In the genomic region with DNA sequence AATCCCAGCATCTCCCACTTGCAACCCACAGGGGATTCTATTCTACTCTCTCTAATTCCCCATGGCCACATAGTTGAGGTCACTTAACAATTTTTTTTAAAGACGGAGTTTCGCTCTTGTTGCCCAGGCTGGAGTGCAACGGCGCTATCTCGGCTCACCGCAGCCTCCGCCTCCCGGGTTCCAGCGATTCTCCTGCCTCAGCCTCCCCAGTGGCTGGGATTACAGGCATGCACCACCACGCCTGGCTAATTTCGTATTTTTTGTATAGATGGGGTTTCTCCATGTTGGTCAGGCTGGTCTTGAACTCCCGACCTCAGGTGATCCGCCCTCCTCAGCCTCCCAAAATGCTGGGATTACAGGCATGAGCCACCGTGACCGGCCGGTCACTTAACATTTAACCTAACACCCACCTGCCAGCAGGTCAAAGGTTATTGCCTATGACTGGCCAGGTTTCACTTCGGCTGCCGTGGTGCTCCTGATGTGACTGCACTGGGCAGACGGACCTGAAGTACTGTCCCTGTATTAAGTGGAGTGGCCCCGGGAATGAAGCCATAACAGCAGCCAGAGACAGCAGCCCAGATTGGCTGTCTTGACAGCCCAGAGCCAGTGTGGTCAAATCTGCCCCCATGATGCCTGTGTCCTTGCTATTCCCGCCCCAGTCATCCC, we compare ENCODE assay signal across 12 cellular contexts. TPM values are rescaled to one million over a fixed set of nuclear protein-coding genes. Genes with fewer than 3 reads are reported as not detected.
A peak's percentile ranks its signal among the peaks of the same experiment; 100 is the strongest.
DNase-seq lines count a peak whose midpoint lies in the region; ATAC-seq and TF ChIP-seq lines count a peak whose summit lies in the region.
"Not testable (repeated sequence)": the region's sequence is repeated elsewhere in the genome, so short reads cannot be mapped to it uniquely, and the experiment has no call there.
"Had no signal": no experiment of that assay in that cellular context is flagged by ENCODE, and none has a peak within 500 bp of the region (broad histone marks: within the 10 kb centered on the region; RNA-seq: fewer than 3 reads in every experiment).

No MANE protein-coding gene starts in this region.

- not testable (repeated sequence) for H3K79me2 ChIP-seq in DND-41 (ENCODE audit: insufficient read depth, low read length); mammary epithelial cell (ENCODE audit: insufficient read depth, low read length); smooth muscle cell (ENCODE audit: low read depth)

- ATAC-seq in DND-41 (ENCODE audit: insufficient read depth, low read depth); T-helper 17 cell; naive B cell (ENCODE audit: low read depth in 2 of 2): not testable (repeated sequence)

- H3K9me3 ChIP-seq in DND-41 (ENCODE audit: insufficient read depth, low read length, severe bottlenecking); T-helper 17 cell (ENCODE audit: control insufficient read depth, low read length, poor library complexity, severe bottlenecking); mammary epithelial cell (replicated peaks; ENCODE audit: insufficient read depth, low read length); iPS-20b (ENCODE audit: insufficient read depth, low read depth, low read length); smooth muscle cell (replicated peaks; ENCODE audit: low read depth): not testable (repeated sequence)

- in situ Hi-C loops in mammary epithelial cell (cut with MboI; ENCODE audit: low sequenced_read_pairs in 2 of 2), result loop anchor here in 1 of 2 donors (10.0 kb wide), 1 partner anchor 139 kb away; no protein-coding TSS in a partner anchor

- H4K20me1 ChIP-seq in DND-41 (ENCODE audit: insufficient read depth, low read length); mammary epithelial cell (ENCODE audit: insufficient read depth, low read length); smooth muscle cell (ENCODE audit: low read depth): not testable (repeated sequence)

- H3K4me1 Mint-ChIP-seq in T-helper 17 cell (peaks cover 22% of the 10 kb centered on the region), naive B cell (peaks cover 32 to 53% (median 42%) of the 10 kb centered on the region in 3 donors)

- not testable (repeated sequence) for DNase-seq in DND-41; T-helper 17 cell; mammary epithelial cell; naive B cell; smooth muscle cell (lab: John Stamatoyannopoulos, UW; ENCODE audit: unreplicated experiment)
- peak; percentile 34 for DNase-seq in NCI-H69 (lab: John Stamatoyannopoulos, UW)

- not testable (repeated sequence) for H3K27ac Mint-ChIP-seq in T-helper 17 cell
- H3K27ac Mint-ChIP-seq in naive B cell, result peak overlapping the region in 1 of 6 donors; percentile 44

- not testable (repeated sequence) for H3K27me3 ChIP-seq in DND-41 (ENCODE audit: insufficient read depth, low read length, poor library complexity); mammary epithelial cell (ENCODE audit: insufficient read depth, low read length); smooth muscle cell (ENCODE audit: low read depth)
- peaks cover 37% of the 10 kb centered on the region for H3K27me3 ChIP-seq in iPS-20b (ENCODE audit: insufficient read depth, low read length)

- H3K9me3 Mint-ChIP-seq in naive B cell, result not testable (repeated sequence)

- H3K4me2 ChIP-seq in DND-41 (ENCODE audit: insufficient read depth, low read length) (peak overlapping the region; percentile 86), mammary epithelial cell (ENCODE audit: insufficient read depth, low read depth, low read length) (peak overlapping the region; percentile 84), smooth muscle cell (peak overlapping the region; percentile 66)

- dilution Hi-C loops in mammary epithelial cell (cut with HindIII; ENCODE audit: low sequenced_read_pairs), result loop anchor here (5.0 kb wide), 1 partner anchor 36 kb away; no protein-coding TSS in a partner anchor

- H3K4me1 ChIP-seq in DND-41 (ENCODE audit: insufficient read depth, low read length), result peaks cover 12% of the 10 kb centered on the region
- peaks cover 45% of the 10 kb centered on the region for H3K4me1 ChIP-seq in mammary epithelial cell (ENCODE audit: insufficient read depth, low read length)
- H3K4me1 ChIP-seq in iPS-20b (ENCODE audit: insufficient read depth, low read length); smooth muscle cell (ENCODE audit: low read depth): not testable (repeated sequence)

- BruUV-seq in mammary epithelial cell (replicated peaks; lab: Mats Ljungman, UMichigan), result not testable (repeated sequence)

- not testable (repeated sequence) for H3K36me3 ChIP-seq in DND-41 (ENCODE audit: insufficient read depth, low read length); mammary epithelial cell (ENCODE audit: insufficient read depth, low read length); iPS-20b (ENCODE audit: insufficient read depth, low read depth, low read length); smooth muscle cell (ENCODE audit: low read depth)

- H3K9ac ChIP-seq in DND-41 (ENCODE audit: low read depth, low read length), result peak overlapping the region; percentile 40
- H3K9ac ChIP-seq in mammary epithelial cell (ENCODE audit: insufficient read depth, low read length); iPS-20b (ENCODE audit: low read depth, low read length); smooth muscle cell (ENCODE audit: low read depth): not testable (repeated sequence)

- peaks cover 12% of the 10 kb centered on the region for H3K27me3 Mint-ChIP-seq in T-helper 17 cell
- H3K27me3 Mint-ChIP-seq in naive B cell, result not testable (repeated sequence)

- H3K36me3 Mint-ChIP-seq in T-helper 17 cell (ENCODE audit: low read depth); naive B cell: not testable (repeated sequence)

- intact Hi-C loops in mammary epithelial cell (cut with micrococcal nuclease), result not testable (repeated sequence)

- TF ChIP-seq CTCF in 22Rv1 (IDR thresholded peaks at IDR 0.05); DND-41 (IDR thresholded peaks at IDR 0.05; ENCODE audit: borderline replicate concordance, extremely low read depth, low read length, poor library complexity, severe bottlenecking); mammary epithelial cell (conservative IDR thresholded peaks at IDR 0.05 in 1 of 2, IDR thresholded peaks at IDR 0.05 in 1 of 2; ENCODE audit: extremely low read depth in 1 of 2, insufficient read depth in 1 of 2, low read depth in 1 of 2, low read length in 2 of 2); smooth muscle cell (IDR thresholded peaks at IDR 0.05; ENCODE audit: borderline replicate concordance, insufficient read depth, poor library complexity, severe bottlenecking): not testable (repeated sequence)

- H2AFZ ChIP-seq in DND-41 (ENCODE audit: low read depth, low read length) (peak overlapping the region; percentile 86), mammary epithelial cell (ENCODE audit: low read depth, low read length) (peak overlapping the region; percentile 90), smooth muscle cell (ENCODE audit: low read depth) (peak overlapping the region; percentile 4)

- H3K4me3 Mint-ChIP-seq in T-helper 17 cell, result peak overlapping the region; percentile 43
- peak overlapping the region in 7 of 8 donors; percentile 36 to 90 (median 52) for H3K4me3 Mint-ChIP-seq in naive B cell

- H3K4me3 ChIP-seq in DND-41 (ENCODE audit: low read depth in 1 of 2, low read length in 2 of 2) (peak overlapping the region in 1 of 2 experiments; percentile 51; a peak in 1 of 4 replicates), iPS-20b (ENCODE audit: low read length) (peak overlapping the region; percentile 66; the same call in 1 of the 2 replicates)
- H3K4me3 ChIP-seq in mammary epithelial cell (replicated peaks in 1 of 3; ENCODE audit: insufficient read depth in 1 of 3, low read depth in 2 of 3, low read length in 3 of 3); smooth muscle cell: not testable (repeated sequence)

- not testable (repeated sequence) for H3F3A ChIP-seq in smooth muscle cell (ENCODE audit: low read depth)

- 99% methylated on average over 17 of the region's 21 CpGs for WGBS in mammary epithelial cell (ENCODE audit: low coverage, missing lambda C conversion rate)
- WGBS in smooth muscle cell (ENCODE audit: low lambda C conversion rate), result 96% methylated on average over 21 of the region's 21 CpGs

- peak overlapping the region; percentile 95 for H3K27ac ChIP-seq in 22Rv1
- H3K27ac ChIP-seq in DND-41 (ENCODE audit: low read length); mammary epithelial cell (ENCODE audit: insufficient read depth, low read depth, low read length); iPS-20b (ENCODE audit: low read length); smooth muscle cell (ENCODE audit: low read depth): not testable (repeated sequence)

- CTCF ChIA-PET in mammary epithelial cell (lab: Charles Lee; ENCODE audit: low non-redundant PET), result not testable (repeated sequence)

RNA-seq across cellular contexts. Expression of a gene that starts 24.3 kb away (rescaled TPM):
- total RNA-seq in T-helper 17 cell (not detected), mammary epithelial cell (not detected), smooth muscle cell (not detected in 2 replicates)
- polyA plus RNA-seq in mammary epithelial cell (not detected), naive B cell (ENCODE audit: low read depth in 6 of 6) (not detected), smooth muscle cell (not detected in 2 replicates)
- not detected for polyA minus RNA-seq in mammary epithelial cell
- total RNA-seq: aorta, HT1080, thyroid gland had no signal
- polyA plus RNA-seq: aorta, CD14-positive monocyte had no signal

Comparison
In these comparisons a context has a peak if more than half of its experiments do, and no peak if none do; other contexts are left out.
1. H2AFZ ChIP-seq: peak in every context shown above with its lines; median percentile 90 in mammary epithelial cell; 86 in DND-41; 4 in smooth muscle cell.